Comparison of ENCODE assay signal across 8 cellular contexts in genomic region chr15:64461577-64462162, GRCh38. TPM values are rescaled to one million over a fixed set of nuclear protein-coding genes. Genes with fewer than 3 reads are reported as not detected.
DNase-seq lines count a peak whose midpoint lies in the region; ATAC-seq and TF ChIP-seq lines count a peak whose summit lies in the region.

No MANE protein-coding gene starts in this region.

- H3K4me3 Mint-ChIP-seq in type B pancreatic cell: peak overlapping the region; percentile 92

- peak overlapping the region; percentile 77 for H3K9ac ChIP-seq in Loucy (ENCODE audit: low read depth, low read length, poor library complexity, severe bottlenecking)
- H3K9ac ChIP-seq in neural cell (ENCODE audit: low read length): peak overlapping the region; percentile 83

- no peaks in the 10 kb centered on the region for H3K9me2 ChIP-seq in Loucy (replicated peaks; ENCODE audit: low read depth, low read length)
- no peaks in the 10 kb centered on the region for H3K9me2 ChIP-seq in neural cell (ENCODE audit: insufficient read depth, low read length)

- peak; percentile 14 for TF ChIP-seq EP300 in neural cell (conservative IDR thresholded peaks at IDR 0.05; ENCODE audit: poor library complexity, severe bottlenecking)

- H3K27me3 ChIP-seq in Loucy (ENCODE audit: insufficient read depth, low read length, poor library complexity, severe bottlenecking): no peaks in the 10 kb centered on the region
- H3K27me3 ChIP-seq in neural cell (ENCODE audit: insufficient read depth, low read depth, low read length): no peaks in the 10 kb centered on the region

- no peak for TF ChIP-seq RAD21 in neural cell (conservative IDR thresholded peaks at IDR 0.05)

- peaks cover 67% of the 10 kb centered on the region for H3K4me1 ChIP-seq in Loucy (ENCODE audit: insufficient read depth, low read length, poor library complexity, severe bottlenecking)

- TF ChIP-seq CTCF in Loucy (conservative IDR thresholded peaks at IDR 0.05; ENCODE audit: low read length) (no peak), fibroblast of pulmonary artery (IDR thresholded peaks at IDR 0.05; ENCODE audit: low read length, missing control alignments) (no peak), neural cell (IDR thresholded peaks at IDR 0.05; ENCODE audit: poor library complexity, severe bottlenecking) (peak; percentile 2), type B pancreatic cell (conservative IDR thresholded peaks at IDR 0.05) (peak; percentile 25)

- H3K36me3 Mint-ChIP-seq in type B pancreatic cell: peaks cover 8% of the 10 kb centered on the region

- H3K4me1 Mint-ChIP-seq in type B pancreatic cell (ENCODE audit: unreplicated experiment): peaks cover 65% of the 10 kb centered on the region

- peak overlapping the region; percentile 78 for H3K4me3 ChIP-seq in Loucy (ENCODE audit: low read length, poor library complexity, severe bottlenecking)
- peak overlapping the region; percentile 74 for H3K4me3 ChIP-seq in fibroblast of pulmonary artery (replicated peaks; ENCODE audit: low read depth, low read length)
- H3K4me3 ChIP-seq in neural cell (ENCODE audit: low read length): peak overlapping the region; percentile 68

- DNase-seq in Daoy (ENCODE audit: low read depth) (peak; percentile 13), fibroblast of pulmonary artery (ENCODE audit: low read depth) (peak; percentile 49), type B pancreatic cell (ENCODE audit: extremely low spot score, unreplicated experiment) (no peak), SKM-1 (lab: John Stamatoyannopoulos, UW; ENCODE audit: unreplicated experiment) (no peak)
- peak; percentile 30 for DNase-seq in activated T-cell treated with anti-CD3 and anti-CD28 coated beads, Interleukin-2, amount 50 U/mL, for 1 hour

- H3K79me2 ChIP-seq in Loucy (ENCODE audit: insufficient read depth, low read length): peaks cover 63% of the 10 kb centered on the region
- peaks cover 52% of the 10 kb centered on the region for H3K79me2 ChIP-seq in neural cell (replicated peaks; ENCODE audit: insufficient read depth, low read length)

- H2AFZ ChIP-seq in Loucy (ENCODE audit: low read length) (no peak overlapping the region), neural cell (ENCODE audit: low read depth, low read length) (peak overlapping the region; percentile 42)

- no peaks in the 10 kb centered on the region for H3K27me3 Mint-ChIP-seq in type B pancreatic cell

- H3K27ac ChIP-seq in neural cell (ENCODE audit: low read length): peak overlapping the region; percentile 95

- H3K9me3 ChIP-seq in Loucy (ENCODE audit: insufficient read depth, low read depth, low read length) (no peaks in the 10 kb centered on the region), neural cell (ENCODE audit: low read length) (no peaks in the 10 kb centered on the region)

- peak overlapping the region; percentile 90 for H3K27ac Mint-ChIP-seq in type B pancreatic cell

- H3F3A ChIP-seq in Loucy (ENCODE audit: low read depth) (no peaks in the 10 kb centered on the region), neural cell (ENCODE audit: insufficient read depth, low read length, poor library complexity, severe bottlenecking) (peaks cover 2% of the 10 kb centered on the region)

- H3K4me2 ChIP-seq in Loucy (ENCODE audit: low read depth, low read length, poor library complexity, severe bottlenecking) (peak overlapping the region; percentile 83), neural cell (ENCODE audit: low read length) (peak overlapping the region; percentile 99)

- no peaks in the 10 kb centered on the region for H3K9me3 Mint-ChIP-seq in type B pancreatic cell

- H4K20me1 ChIP-seq in Loucy (ENCODE audit: insufficient read depth, low read length, poor library complexity, severe bottlenecking) (peaks cover 45% of the 10 kb centered on the region), neural cell (ENCODE audit: insufficient read depth) (no peaks in the 10 kb centered on the region)

- ATAC-seq in HG02981 (IDR thresholded peaks at IDR 0.05; ENCODE audit: unreplicated experiment): no peak

- H3K36me3 ChIP-seq in Loucy (ENCODE audit: insufficient read depth, low read length): no peaks in the 10 kb centered on the region
- no peaks in the 10 kb centered on the region for H3K36me3 ChIP-seq in neural cell (ENCODE audit: insufficient read depth, low read length)

TF ChIP-seq in neural cell, 6 proteins besides CTCF, POLR2A, EP300 and RAD21:
- peak; percentile 9 for TF ChIP-seq POLR2AphosphoS5 (IDR thresholded peaks at IDR 0.05)
- no peak for TF ChIP-seq EZH2 (IDR thresholded peaks at IDR 0.05; ENCODE audit: borderline replicate concordance, insufficient read depth, low read length, poor library complexity, severe bottlenecking)
- peak; percentile 55 for TF ChIP-seq MXI1 (conservative IDR thresholded peaks at IDR 0.05; ENCODE audit: poor library complexity, severe bottlenecking)
- peak; percentile 27 for TF ChIP-seq TAF1 (IDR thresholded peaks at IDR 0.05; ENCODE audit: low read depth)
- peak; percentile 36 for TF ChIP-seq SMC3 (conservative IDR thresholded peaks at IDR 0.05; ENCODE audit: poor library complexity)
- TF ChIP-seq REST (IDR thresholded peaks at IDR 0.05; ENCODE audit: borderline replicate concordance): peak; percentile 65
TF ChIP-seq in neural cell: peak in this region for 5.

RNA-seq across cellular contexts. Expression of gene ZNF609, which starts 1.3 kb away (rescaled TPM):
- 7.3 and 9.6 TPM in 2 replicates for total RNA-seq in Daoy (2014; rRNA removed; shearing (Covaris generic))
- 11.8 and 14.6 TPM in 2 replicates for polyA plus RNA-seq in neural cell
- polyA minus RNA-seq in neural cell: 67.0 and 72.8 TPM in 2 replicates
- total RNA-seq in type B pancreatic cell (ENCODE audit: low replicate concordance): 51.5 and 53.1 TPM in 2 replicates

Comparison
In these comparisons a context has a peak if more than half of its experiments do, and no peak if none do; other contexts are left out.
1. DNase-seq: peak in Daoy (single experiment), activated T-cell treated with anti-CD3 and anti-CD28 coated beads, Interleukin-2, amount 50 U/mL, for 1 hour (single experiment) and fibroblast of pulmonary artery (single experiment); none in type B pancreatic cell (single experiment) and SKM-1 (single experiment).
2. CTCF ChIP-seq: peak in neural cell (single experiment) and type B pancreatic cell (single experiment); none in Loucy (single experiment) and fibroblast of pulmonary artery (single experiment).
3. Peak in every context shown above with its lines, with median percentiles within 50 percentile points of each other: H3K4me3 ChIP-seq.